ENCODE assay signal across 18 cellular contexts in genomic region chr6:14831070-14831469, GRCh38.
"Had no signal": no experiment of that assay in that cellular context is flagged by ENCODE, and none has a peak within 500 bp of the region (broad histone marks: within the 10 kb centered on the region; RNA-seq: fewer than 3 reads in every experiment).

No MANE protein-coding gene starts in this region.

- ATAC-seq: effector memory CD8-positive, alpha-beta T cell; foreskin keratinocyte; lower lobe of right lung; stimulated activated effector memory CD8-positive, alpha-beta T cell treated with anti-CD3 and anti-CD28 coated beads, Interleukin-12 subunit alpha, Interleukin-12 subunit beta, amount 100 ng/mL, for 72 hours; stimulated activated naive CD8-positive, alpha-beta T cell treated with anti-CD3 and anti-CD28 coated beads, Interleukin-15, amount 100 ng/mL, for 72 hours had no signal

- DNase-seq: effector memory CD8-positive, alpha-beta T cell; erythroblast; foreskin keratinocyte; immature natural killer cell; left ventricle myocardium inferior; lower lobe of right lung; mesenchymal stem cell; naive B cell; ovary; small intestine; stimulated activated CD4-positive, alpha-beta T cell treated with anti-CD3 and anti-CD28 coated beads, Interleukin-4, amount 100 ng/mL, for 1 hour; stimulated activated CD8-positive, alpha-beta memory T cell treated with anti-CD3 and anti-CD28 coated beads, Interleukin-4, amount 100 ng/mL, for 48 hours; stimulated activated naive CD8-positive, alpha-beta T cell treated with anti-CD3 and anti-CD28 coated beads, Interleukin-15, amount 100 ng/mL, for 72 hours; testis had no signal

- H3K36me3 ChIP-seq: left ventricle myocardium inferior, lower lobe of right lung, ovary, right atrium auricular region, tibial nerve had no signal

- H3K4me1 Mint-ChIP-seq: immature natural killer cell; stimulated activated naive CD8-positive, alpha-beta T cell treated with anti-CD3 and anti-CD28 coated beads, Interleukin-15, amount 100 ng/mL, for 72 hours had no signal

- H3K36me3 Mint-ChIP-seq: immature natural killer cell, naive B cell had no signal

- H3K27ac ChIP-seq: foreskin keratinocyte, left ventricle myocardium inferior, lower lobe of right lung, ovary, right atrium auricular region, testis had no signal

- H3K27ac Mint-ChIP-seq: dendritic cell treated with granulocyte-macrophage colony-stimulating factor and Interleukin-4, amounts not matched to agents 40 ng/mL and 50 ng/mL, for 4 days; effector memory CD8-positive, alpha-beta T cell; immature natural killer cell; stimulated activated effector memory CD8-positive, alpha-beta T cell treated with anti-CD3 and anti-CD28 coated beads, Interleukin-12 subunit alpha, Interleukin-12 subunit beta, amount 100 ng/mL, for 72 hours; stimulated activated naive CD8-positive, alpha-beta T cell treated with anti-CD3 and anti-CD28 coated beads, Interleukin-15, amount 100 ng/mL, for 72 hours had no signal

- H3K4me1 ChIP-seq: foreskin keratinocyte, left ventricle myocardium inferior, lower lobe of right lung, right atrium auricular region, testis had no signal

- H3K9me3 ChIP-seq: left ventricle myocardium inferior, lower lobe of right lung, ovary, right atrium auricular region, testis, tibial nerve had no signal

- H3K27me3 ChIP-seq: foreskin keratinocyte, ovary, right atrium auricular region, testis, tibial nerve had no signal

- H3K4me3 Mint-ChIP-seq: dendritic cell treated with granulocyte-macrophage colony-stimulating factor and Interleukin-4, amounts not matched to agents 40 ng/mL and 50 ng/mL, for 4 days; effector memory CD8-positive, alpha-beta T cell; immature natural killer cell; stimulated activated effector memory CD8-positive, alpha-beta T cell treated with anti-CD3 and anti-CD28 coated beads, Interleukin-12 subunit alpha, Interleukin-12 subunit beta, amount 100 ng/mL, for 72 hours; stimulated activated naive CD8-positive, alpha-beta T cell treated with anti-CD3 and anti-CD28 coated beads, Interleukin-15, amount 100 ng/mL, for 72 hours had no signal

- H3K9me3 Mint-ChIP-seq: effector memory CD8-positive, alpha-beta T cell; immature natural killer cell; stimulated activated effector memory CD8-positive, alpha-beta T cell treated with anti-CD3 and anti-CD28 coated beads, Interleukin-12 subunit alpha, Interleukin-12 subunit beta, amount 100 ng/mL, for 72 hours had no signal

- H3K4me3 ChIP-seq: left ventricle myocardium inferior, lower lobe of right lung, ovary, right atrium auricular region, testis, tibial nerve had no signal
